ENCODE assay signal across 2 cellular contexts in genomic region chr7:12729112-12729511, GRCh38.
A peak's percentile ranks its signal among the peaks of the same experiment; 100 is the strongest.
TF ChIP-seq lines count a peak whose summit lies in the region.

No MANE protein-coding gene starts in this region.

TF ChIP-seq in HepG2, 621 proteins besides CTCF, POLR2A, EP300 and RAD21:
- TF ChIP-seq SOX5 (CRISPR knock-in tag; IDR thresholded peaks at IDR 0.05; ENCODE audit: borderline replicate concordance) = 0 out of 2 replicates have a peak, but pooled peaks have one; percentile 17
- TF ChIP-seq ZNF569 (CRISPR knock-in tag; IDR thresholded peaks at IDR 0.05; ENCODE audit: borderline replicate concordance) = no peak
- peak; percentile 51; the same call in 1 of the 2 replicates for TF ChIP-seq TFAP4 (IDR thresholded peaks at IDR 0.05; ENCODE audit: borderline replicate concordance, low read depth)
- no peak for TF ChIP-seq SOX13 (IDR thresholded peaks at IDR 0.05)
- TF ChIP-seq SOX13 (CRISPR knock-in tag; conservative IDR thresholded peaks at IDR 0.05 in 1 of 2, IDR thresholded peaks at IDR 0.05 in 1 of 2) = peak in 1 of 2 experiments; percentile 56; a peak in 2 of 4 replicates

TF ChIP-seq in GM12891, 5 proteins besides CTCF, POLR2A, EP300 and RAD21:
- TF ChIP-seq PAX5 (IDR thresholded peaks at IDR 0.05; ENCODE audit: insufficient read depth, low read length, severe bottlenecking) (no peak), POU2F2 (IDR thresholded peaks at IDR 0.05; ENCODE audit: low read depth, low read length) (no peak), TAF1 (IDR thresholded peaks at IDR 0.05; ENCODE audit: low read depth, low read length) (no peak), SPI1 (IDR thresholded peaks at IDR 0.05; ENCODE audit: low read depth, low read length) (no peak), POLR2AphosphoS5 (IDR thresholded peaks at IDR 0.05; ENCODE audit: low read depth, low read length) (no peak)
